In genomic region chr17:47291242-47291873, GRCh38 we compare ENCODE assay signal across 2 cellular contexts.
A peak's percentile ranks its signal among the peaks of the same experiment; 100 is the strongest.
TF ChIP-seq lines count a peak whose summit lies in the region.

No MANE protein-coding gene starts in this region.

TF ChIP-seq in K562, 482 proteins besides CTCF, POLR2A, EP300 and RAD21 (continued from another document and continues in another):
- TF ChIP-seq HDGF (IDR thresholded peaks at IDR 0.05) (no peak), KLF16 (IDR thresholded peaks at IDR 0.05) (peak; percentile 84), PTRF (tag; IDR thresholded peaks at IDR 0.05) (no peak), CBFA2T3 (IDR thresholded peaks at IDR 0.05) (peak; percentile 91), NFRKB (IDR thresholded peaks at IDR 0.05; ENCODE audit: low read depth) (no peak), BCOR (IDR thresholded peaks at IDR 0.05) (no peak), KDM5B (IDR thresholded peaks at IDR 0.05; ENCODE audit: insufficient replicate concordance, low read depth, low read length) (no peak), POLR2AphosphoS5 (IDR thresholded peaks at IDR 0.05; ENCODE audit: control insufficient read depth, insufficient read depth, low read depth, low read length) (peak; percentile 71), HMGXB4 (CRISPR knock-in tag; IDR thresholded peaks at IDR 0.05) (no peak), ZNF197 (CRISPR knock-in tag; IDR thresholded peaks at IDR 0.05; ENCODE audit: low read depth) (no peak), ARNT (IDR thresholded peaks at IDR 0.05) (peak in 1 of 2 experiments; percentile 28; a peak in 1 of 4 replicates), SMAD4 (CRISPR knock-in tag; conservative IDR thresholded peaks at IDR 0.05) (no peak), STAT5A (IDR thresholded peaks at IDR 0.05; ENCODE audit: borderline replicate concordance, low read length) (peak; percentile 63), TARDBP (IDR thresholded peaks at IDR 0.05) (no peak), ZZZ3 (IDR thresholded peaks at IDR 0.05) (no peak), MTA1 (IDR thresholded peaks at IDR 0.05; ENCODE audit: borderline replicate concordance) (no peak), FOXK2 (conservative IDR thresholded peaks at IDR 0.05 in 1 of 2, IDR thresholded peaks at IDR 0.05 in 1 of 2; ENCODE audit: low read depth in 2 of 2) (peak; percentile 65 to 79; a peak in 3 of 4 replicates), RNF219 (CRISPR knock-in tag; IDR thresholded peaks at IDR 0.05) (no peak), NR2F6 (CRISPR knock-in tag; IDR thresholded peaks at IDR 0.05) (no peak), TCF7 (IDR thresholded peaks at IDR 0.05; ENCODE audit: borderline replicate concordance) (peak; percentile 91; the same call in 1 of the 2 replicates), MITF (IDR thresholded peaks at IDR 0.05) (peak; percentile 53), ZNF584 (CRISPR knock-in tag; IDR thresholded peaks at IDR 0.05; ENCODE audit: low read depth) (peak; percentile 37; the same call in 1 of the 2 replicates), ZNF589 (CRISPR knock-in tag; IDR thresholded peaks at IDR 0.05; ENCODE audit: low read depth) (0 out of 2 replicates have a peak, but pooled peaks have one; percentile 17), HMGN3 (IDR thresholded peaks at IDR 0.05; ENCODE audit: borderline replicate concordance, extremely low read depth, insufficient read length, low read depth, low read length) (peak; percentile 46), CBFB (CRISPR knock-in tag; IDR thresholded peaks at IDR 0.05) (no peak), FOXA3 (CRISPR knock-in tag; conservative IDR thresholded peaks at IDR 0.05 in 1 of 2, IDR thresholded peaks at IDR 0.05 in 1 of 2) (peak; percentile 11 to 75; a peak in 3 of 4 replicates), STAG1 (CRISPR knock-in tag; IDR thresholded peaks at IDR 0.05; ENCODE audit: borderline replicate concordance) (no peak), ZBTB33 (CRISPR knock-in tag; IDR thresholded peaks at IDR 0.05) (no peak), NFE2 (IDR thresholded peaks at IDR 0.05; ENCODE audit: low read depth) (no peak)

TF ChIP-seq in HepG2, 621 proteins besides CTCF, POLR2A, EP300 and RAD21 (continued from another document and continues in another):
- no peak for TF ChIP-seq ZNF646 (CRISPR knock-in tag; IDR thresholded peaks at IDR 0.05)
- no peak for TF ChIP-seq ZNF441 (CRISPR knock-in tag; IDR thresholded peaks at IDR 0.05; ENCODE audit: borderline replicate concordance)
- TF ChIP-seq SMARCE1 (IDR thresholded peaks at IDR 0.05; ENCODE audit: borderline replicate concordance) = no peak
- TF ChIP-seq ZNF891 (CRISPR knock-in tag; IDR thresholded peaks at IDR 0.05) = no peak
- no peak for TF ChIP-seq ZNF343 (CRISPR knock-in tag; IDR thresholded peaks at IDR 0.05)
- no peak for TF ChIP-seq ZHX2 (IDR thresholded peaks at IDR 0.05; ENCODE audit: low read depth)
- TF ChIP-seq ZHX2 (CRISPR knock-in tag; IDR thresholded peaks at IDR 0.05; ENCODE audit: borderline replicate concordance) = no peak
- TF ChIP-seq ZBTB8A (CRISPR knock-in tag; IDR thresholded peaks at IDR 0.05; ENCODE audit: borderline replicate concordance, low read depth) = no peak
- TF ChIP-seq MYC (CRISPR knock-in tag; IDR thresholded peaks at IDR 0.05; ENCODE audit: borderline replicate concordance) = no peak; the same call in 1 of the 2 replicates
- TF ChIP-seq ZBTB38 (CRISPR knock-in tag; IDR thresholded peaks at IDR 0.05) = no peak
- TF ChIP-seq SAP130 (CRISPR knock-in tag; IDR thresholded peaks at IDR 0.05; ENCODE audit: low read depth) = peak; percentile 60
- no peak for TF ChIP-seq MNT (IDR thresholded peaks at IDR 0.05)
- no peak for TF ChIP-seq RFXAP (CRISPR knock-in tag; IDR thresholded peaks at IDR 0.05; ENCODE audit: borderline replicate concordance)
- TF ChIP-seq ZNF777 (CRISPR knock-in tag; IDR thresholded peaks at IDR 0.05) = no peak
- TF ChIP-seq ZNF782 (CRISPR knock-in tag; IDR thresholded peaks at IDR 0.05; ENCODE audit: borderline replicate concordance) = no peak
- no peak for TF ChIP-seq CSRNP1 (CRISPR knock-in tag; IDR thresholded peaks at IDR 0.05)
- no peak for TF ChIP-seq ZNF136 (CRISPR knock-in tag; IDR thresholded peaks at IDR 0.05; ENCODE audit: low read depth)
- no peak for TF ChIP-seq TRIM22 (IDR thresholded peaks at IDR 0.05)
- no peak for TF ChIP-seq NR1H2 (CRISPR knock-in tag; IDR thresholded peaks at IDR 0.05; ENCODE audit: borderline replicate concordance, low read depth)
- no peak for TF ChIP-seq PHF8 (CRISPR knock-in tag; IDR thresholded peaks at IDR 0.05)
- no peak for TF ChIP-seq JARID2 (CRISPR knock-in tag; IDR thresholded peaks at IDR 0.05; ENCODE audit: insufficient replicate concordance)
- no peak for TF ChIP-seq REL (CRISPR knock-in tag; conservative IDR thresholded peaks at IDR 0.05)
- no peak for TF ChIP-seq ZNF549 (CRISPR knock-in tag; IDR thresholded peaks at IDR 0.05)
- no peak for TF ChIP-seq KLF11 (CRISPR knock-in tag; IDR thresholded peaks at IDR 0.05)
- TF ChIP-seq RARA (CRISPR knock-in tag; IDR thresholded peaks at IDR 0.05) = peak; percentile 59
- no peak for TF ChIP-seq SNAPC5 (CRISPR knock-in tag; IDR thresholded peaks at IDR 0.05; ENCODE audit: borderline replicate concordance)
- no peak for TF ChIP-seq ZNF75D (CRISPR knock-in tag; IDR thresholded peaks at IDR 0.05; ENCODE audit: borderline replicate concordance)
